ENCODE assay signal across 8 cellular contexts in genomic region chr20:13771853-13772453, GRCh38. TPM values are rescaled to one million over a fixed set of nuclear protein-coding genes. Genes with fewer than 3 reads are reported as not detected.
DNase-seq lines count a peak whose midpoint lies in the region; ATAC-seq, FAIRE-seq and TF ChIP-seq lines count a peak whose summit lies in the region.

No MANE protein-coding gene starts in this region.

- ATAC-seq in RWPE2 (ENCODE audit: low read depth) (no peak), gastroesophageal sphincter (no peak), HG03521 (IDR thresholded peaks at IDR 0.05; ENCODE audit: unreplicated experiment) (no peak)

- DNase-seq in DMS53 treated with DMSO at 0.1 percent for 48 hours (lab: John Stamatoyannopoulos, UW; ENCODE audit: unreplicated experiment) (peak; percentile 39), HTR-8/SVneo (ENCODE audit: insufficient read length, low spot score) (peak; percentile 27), RWPE2 (ENCODE audit: low spot score) (no peak), urothelium cell line (ENCODE audit: low spot score) (peak; percentile 6), D341Med (ENCODE audit: low spot score) (no peak)
- DNase-seq in activated CD8-positive, alpha-beta memory T cell treated with anti-CD3 and anti-CD28 coated beads, Interleukin-2, amount 50 U/mL, for 48 hours, result no peak

- H3K4me1 ChIP-seq in RWPE2 (ENCODE audit: insufficient read depth, poor library complexity, severe bottlenecking) (no peaks in the 10 kb centered on the region), gastroesophageal sphincter (no peaks in the 10 kb centered on the region)

- TF ChIP-seq CTCF in RWPE2 (IDR thresholded peaks at IDR 0.05; ENCODE audit: poor library complexity, severe bottlenecking), result peak; percentile 89
- peak; percentile 38 to 50 (median 42) for TF ChIP-seq CTCF in gastroesophageal sphincter (IDR thresholded peaks at IDR 0.05)

- H3K27ac ChIP-seq in RWPE2 (ENCODE audit: poor library complexity, severe bottlenecking) (no peak overlapping the region), gastroesophageal sphincter (no peak overlapping the region)

- H3K27me3 ChIP-seq in RWPE2 (ENCODE audit: insufficient read depth, poor library complexity, severe bottlenecking) (no peaks in the 10 kb centered on the region), gastroesophageal sphincter (no peaks in the 10 kb centered on the region)

- no peaks in the 10 kb centered on the region for H3K9me3 ChIP-seq in RWPE2 (ENCODE audit: severe bottlenecking)
- no peaks in the 10 kb centered on the region for H3K9me3 ChIP-seq in gastroesophageal sphincter

- WGBS in gastroesophageal sphincter (ENCODE audit: low coverage in 1 of 2), 2 donors, result 41 to 47% methylated on average over 4 of the region's 4 CpGs

- H3K4me3 ChIP-seq in RWPE2 (ENCODE audit: severe bottlenecking), result no peak overlapping the region
- no peak overlapping the region for H3K4me3 ChIP-seq in gastroesophageal sphincter

- H3K36me3 ChIP-seq in RWPE2 (ENCODE audit: low read depth), result peaks cover 96% of the 10 kb centered on the region
- peaks cover 0 to 90% of the 10 kb centered on the region in 2 donors for H3K36me3 ChIP-seq in gastroesophageal sphincter

- no peak for TF ChIP-seq POLR2A in gastroesophageal sphincter (IDR thresholded peaks at IDR 0.05)

- TF ChIP-seq EP300 in gastroesophageal sphincter (IDR thresholded peaks at IDR 0.05), result no peak

- FAIRE-seq in HTR-8/SVneo (lab: Jason Lieb, UNC) (no peak), urothelium cell line (lab: Jason Lieb, UNC) (no peak)

RNA-seq across cellular contexts. Expression of gene ESF1, which starts 12.8 kb away (rescaled TPM):
- 10 to 100 TPM; 12.8 to 16.2 (median 14.6) TPM for total RNA-seq in gastroesophageal sphincter

RNA-seq across cellular contexts. Expression of gene NDUFAF5, which starts 12.9 kb away (rescaled TPM):
- total RNA-seq in gastroesophageal sphincter, result 10 to 100 TPM; 11.3 to 38.8 (median 13.8) TPM

Comparison
In these comparisons a context has a peak if more than half of its experiments do, and no peak if none do; other contexts are left out.
1. DNase-seq: peak in DMS53 treated with DMSO at 0.1 percent for 48 hours (single experiment), HTR-8/SVneo (single experiment) and urothelium cell line (single experiment); none in RWPE2 (single experiment), activated CD8-positive, alpha-beta memory T cell treated with anti-CD3 and anti-CD28 coated beads, Interleukin-2, amount 50 U/mL, for 48 hours (single experiment) and D341Med (single experiment).